1 cellular context compared by ENCODE assay signal in genomic region chr7:107172318-107173032, GRCh38.
TF ChIP-seq lines count a peak whose summit lies in the region.

No MANE protein-coding gene starts in this region.

TF ChIP-seq in GM23338, 12 proteins besides CTCF, POLR2A, EP300 and RAD21 (continued from another document):
- TF ChIP-seq REST (IDR thresholded peaks at IDR 0.05; ENCODE audit: unreplicated experiment): no peak
- TF ChIP-seq ZNF462 (CRISPR knock-in tag; IDR thresholded peaks at IDR 0.05): no peak
- TF ChIP-seq ZNF114 (CRISPR knock-in tag; IDR thresholded peaks at IDR 0.05): no peak
- no peak for TF ChIP-seq EZH2 (IDR thresholded peaks at IDR 0.05; ENCODE audit: low read depth, unreplicated experiment)
- no peak for TF ChIP-seq POLR2AphosphoS5 (IDR thresholded peaks at IDR 0.05; ENCODE audit: low read depth)
- TF ChIP-seq CREB1 (CRISPR knock-in tag; IDR thresholded peaks at IDR 0.05; ENCODE audit: low read depth): no peak
- no peak for TF ChIP-seq NANOG (IDR thresholded peaks at IDR 0.05; ENCODE audit: borderline replicate concordance)
